2 cellular contexts compared by ENCODE assay signal in the genomic region with DNA sequence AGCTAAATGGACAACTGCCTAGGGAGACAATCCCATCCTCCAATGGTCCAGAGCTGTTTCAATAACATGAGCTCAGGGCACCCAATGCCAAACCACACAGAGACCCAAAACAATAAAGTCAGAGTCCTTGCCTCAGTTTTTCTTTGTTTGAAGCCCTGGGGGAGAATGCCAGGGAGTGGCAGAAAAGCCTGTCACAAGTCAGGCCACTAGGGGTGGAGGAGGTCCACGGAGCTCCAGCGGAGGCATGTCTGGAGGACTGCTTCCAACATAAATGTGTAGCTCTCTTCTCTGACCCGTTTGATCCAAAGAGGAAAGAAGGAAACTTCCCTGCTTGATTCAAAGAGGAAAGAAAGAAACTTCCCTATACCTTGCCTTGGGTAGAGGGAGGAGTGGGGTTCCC.
TF ChIP-seq lines count a peak whose summit lies in the region.

No MANE protein-coding gene starts in this region.

TF ChIP-seq in IMR-90, 13 proteins besides CTCF, POLR2A, EP300 and RAD21:
- TF ChIP-seq, protein P1, sequence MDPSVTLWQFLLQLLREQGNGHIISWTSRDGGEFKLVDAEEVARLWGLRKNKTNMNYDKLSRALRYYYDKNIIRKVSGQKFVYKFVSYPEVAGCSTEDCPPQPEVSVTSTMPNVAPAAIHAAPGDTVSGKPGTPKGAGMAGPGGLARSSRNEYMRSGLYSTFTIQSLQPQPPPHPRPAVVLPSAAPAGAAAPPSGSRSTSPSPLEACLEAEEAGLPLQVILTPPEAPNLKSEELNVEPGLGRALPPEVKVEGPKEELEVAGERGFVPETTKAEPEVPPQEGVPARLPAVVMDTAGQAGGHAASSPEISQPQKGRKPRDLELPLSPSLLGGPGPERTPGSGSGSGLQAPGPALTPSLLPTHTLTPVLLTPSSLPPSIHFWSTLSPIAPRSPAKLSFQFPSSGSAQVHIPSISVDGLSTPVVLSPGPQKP (IDR thresholded peaks at IDR 0.05; ENCODE audit: borderline replicate concordance, low read depth, low read length), result no peak
- TF ChIP-seq CHD1 (IDR thresholded peaks at IDR 0.05; ENCODE audit: low read depth, low read length), result no peak

TF ChIP-seq in K562, 482 proteins besides CTCF, POLR2A, EP300 and RAD21:
- TF ChIP-seq EZH2 (IDR thresholded peaks at IDR 0.05; ENCODE audit: borderline replicate concordance, low read depth, low read length) (no peak), SNRNP70 (optimal IDR thresholded peaks at IDR 0.05; ENCODE audit: low read depth, low read length) (no peak), ZNF133 (CRISPR knock-in tag; IDR thresholded peaks at IDR 0.05) (no peak), NFE2 (IDR thresholded peaks at IDR 0.05; ENCODE audit: low read depth) (no peak), ADNP (tag; IDR thresholded peaks at IDR 0.05) (no peak), PRMT5 (CRISPR knock-in tag; IDR thresholded peaks at IDR 0.05) (no peak), PML (IDR thresholded peaks at IDR 0.05; ENCODE audit: low read length) (no peak), HMG20A (CRISPR knock-in tag; conservative IDR thresholded peaks at IDR 0.05) (no peak), SIN3A (IDR thresholded peaks at IDR 0.05; ENCODE audit: borderline replicate concordance in 2 of 2, control insufficient read depth in 1 of 2, low read depth in 2 of 2, low read length in 2 of 2) (no peak), RAD51 (IDR thresholded peaks at IDR 0.05; ENCODE audit: borderline replicate concordance, low read depth) (no peak), BCL6 (CRISPR knock-in tag; IDR thresholded peaks at IDR 0.05) (no peak), ZNF444 (CRISPR knock-in tag; IDR thresholded peaks at IDR 0.05) (no peak), ZNF707 (CRISPR knock-in tag; conservative IDR thresholded peaks at IDR 0.05) (no peak), ARHGAP35 (IDR thresholded peaks at IDR 0.05; ENCODE audit: partially characterized antibody) (no peak)
- TF ChIP-seq, protein P2, sequence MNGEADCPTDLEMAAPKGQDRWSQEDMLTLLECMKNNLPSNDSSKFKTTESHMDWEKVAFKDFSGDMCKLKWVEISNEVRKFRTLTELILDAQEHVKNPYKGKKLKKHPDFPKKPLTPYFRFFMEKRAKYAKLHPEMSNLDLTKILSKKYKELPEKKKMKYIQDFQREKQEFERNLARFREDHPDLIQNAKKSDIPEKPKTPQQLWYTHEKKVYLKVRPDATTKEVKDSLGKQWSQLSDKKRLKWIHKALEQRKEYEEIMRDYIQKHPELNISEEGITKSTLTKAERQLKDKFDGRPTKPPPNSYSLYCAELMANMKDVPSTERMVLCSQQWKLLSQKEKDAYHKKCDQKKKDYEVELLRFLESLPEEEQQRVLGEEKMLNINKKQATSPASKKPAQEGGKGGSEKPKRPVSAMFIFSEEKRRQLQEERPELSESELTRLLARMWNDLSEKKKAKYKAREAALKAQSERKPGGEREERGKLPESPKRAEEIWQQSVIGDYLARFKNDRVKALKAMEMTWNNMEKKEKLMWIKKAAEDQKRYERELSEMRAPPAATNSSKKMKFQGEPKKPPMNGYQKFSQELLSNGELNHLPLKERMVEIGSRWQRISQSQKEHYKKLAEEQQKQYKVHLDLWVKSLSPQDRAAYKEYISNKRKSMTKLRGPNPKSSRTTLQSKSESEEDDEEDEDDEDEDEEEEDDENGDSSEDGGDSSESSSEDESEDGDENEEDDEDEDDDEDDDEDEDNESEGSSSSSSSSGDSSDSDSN (IDR thresholded peaks at IDR 0.05; ENCODE audit: borderline replicate concordance in 1 of 2, low read depth in 2 of 2, low read length in 2 of 2), result no peak
- TF ChIP-seq, protein P3, sequence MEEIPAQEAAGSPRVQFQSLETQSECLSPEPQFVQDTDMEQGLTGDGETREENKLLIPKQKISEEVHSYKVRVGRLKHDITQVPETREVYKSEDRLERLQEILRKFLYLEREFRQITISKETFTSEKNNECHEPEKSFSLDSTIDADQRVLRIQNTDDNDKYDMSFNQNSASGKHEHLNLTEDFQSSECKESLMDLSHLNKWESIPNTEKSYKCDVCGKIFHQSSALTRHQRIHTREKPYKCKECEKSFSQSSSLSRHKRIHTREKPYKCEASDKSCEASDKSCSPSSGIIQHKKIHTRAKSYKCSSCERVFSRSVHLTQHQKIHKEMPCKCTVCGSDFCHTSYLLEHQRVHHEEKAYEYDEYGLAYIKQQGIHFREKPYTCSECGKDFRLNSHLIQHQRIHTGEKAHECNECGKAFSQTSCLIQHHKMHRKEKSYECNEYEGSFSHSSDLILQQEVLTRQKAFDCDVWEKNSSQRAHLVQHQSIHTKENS (CRISPR knock-in tag; IDR thresholded peaks at IDR 0.05), result no peak
- TF ChIP-seq, protein P4, sequence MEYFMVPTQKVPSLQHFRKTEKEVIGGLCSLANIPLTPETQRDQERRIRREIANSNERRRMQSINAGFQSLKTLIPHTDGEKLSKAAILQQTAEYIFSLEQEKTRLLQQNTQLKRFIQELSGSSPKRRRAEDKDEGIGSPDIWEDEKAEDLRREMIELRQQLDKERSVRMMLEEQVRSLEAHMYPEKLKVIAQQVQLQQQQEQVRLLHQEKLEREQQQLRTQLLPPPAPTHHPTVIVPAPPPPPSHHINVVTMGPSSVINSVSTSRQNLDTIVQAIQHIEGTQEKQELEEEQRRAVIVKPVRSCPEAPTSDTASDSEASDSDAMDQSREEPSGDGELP (CRISPR knock-in tag; IDR thresholded peaks at IDR 0.05; ENCODE audit: borderline replicate concordance), result no peak
- TF ChIP-seq, protein P5, sequence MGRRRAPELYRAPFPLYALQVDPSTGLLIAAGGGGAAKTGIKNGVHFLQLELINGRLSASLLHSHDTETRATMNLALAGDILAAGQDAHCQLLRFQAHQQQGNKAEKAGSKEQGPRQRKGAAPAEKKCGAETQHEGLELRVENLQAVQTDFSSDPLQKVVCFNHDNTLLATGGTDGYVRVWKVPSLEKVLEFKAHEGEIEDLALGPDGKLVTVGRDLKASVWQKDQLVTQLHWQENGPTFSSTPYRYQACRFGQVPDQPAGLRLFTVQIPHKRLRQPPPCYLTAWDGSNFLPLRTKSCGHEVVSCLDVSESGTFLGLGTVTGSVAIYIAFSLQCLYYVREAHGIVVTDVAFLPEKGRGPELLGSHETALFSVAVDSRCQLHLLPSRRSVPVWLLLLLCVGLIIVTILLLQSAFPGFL (CRISPR knock-in tag; IDR thresholded peaks at IDR 0.05), result no peak
